Comparison of ENCODE assay signal across 26 cellular contexts in the genomic region with DNA sequence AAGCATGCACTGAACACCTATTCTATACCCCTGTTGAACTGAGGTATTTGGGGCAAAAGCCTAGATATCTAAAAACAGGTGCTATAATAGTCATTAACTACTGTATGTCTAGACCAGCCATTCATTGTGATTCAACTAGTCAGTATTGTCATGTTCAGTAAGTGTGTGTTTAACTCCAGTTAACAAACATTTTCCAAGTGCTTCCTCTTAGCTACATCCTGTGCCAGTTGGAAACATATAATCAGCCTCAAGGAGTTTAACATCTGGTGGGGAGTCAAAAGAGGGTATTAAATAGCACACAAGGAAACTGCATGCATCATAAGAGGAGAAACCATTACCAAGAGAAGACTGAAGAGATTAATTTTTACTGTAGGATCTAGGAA. TPM values are rescaled to one million over a fixed set of nuclear protein-coding genes. Genes with fewer than 3 reads are reported as not detected.
DNase-seq lines count a peak whose midpoint lies in the region; ATAC-seq, FAIRE-seq and TF ChIP-seq lines count a peak whose summit lies in the region.
"Had no signal": no experiment of that assay in that cellular context is flagged by ENCODE, and none has a peak within 500 bp of the region (broad histone marks: within the 10 kb centered on the region; RNA-seq: fewer than 3 reads in every experiment).

No MANE protein-coding gene starts in this region.

- DNase-seq in heart right ventricle (no peak), cardiac septum (ENCODE audit: low spot score) (no peak), NCI-H524 treated with DMSO at 0.1 percent for 48 hours (lab: John Stamatoyannopoulos, UW) (peak; percentile 77), fibroblast of the aortic adventitia (ENCODE audit: low read depth) (peak; percentile 18), aorta (no peak), RCC 7860 (ENCODE audit: low spot score) (no peak), ecto neural progenitor cell (ENCODE audit: low spot score) (no peak)
- DNase-seq: ACHN; activated CD4-positive, alpha-beta T cell treated with anti-CD3 and anti-CD28 coated beads, Interleukin-2, amount 50 U/mL, for 4 hours; activated naive CD4-positive, alpha-beta T cell treated with anti-CD3 and anti-CD28 coated beads, Interleukin-2, amount 10 ng/mL, durations not matched to agents 7 days and 5 days; BE2C; brain microvascular endothelial cell; DMS79 treated with DMSO at 0.1 percent for 48 hours; GF-D8; MM.1S; NCI-H1436; NCI-H2227 treated with DMSO at 0.1 percent for 48 hours; stimulated activated CD4-positive, alpha-beta T cell treated with anti-CD3 and anti-CD28 coated beads, Interleukin-12 subunit alpha, Interleukin-12 subunit beta, amount 100 ng/mL, for 4 hours; stimulated activated CD4-positive, alpha-beta T cell treated with anti-CD3 and anti-CD28 coated beads, Interleukin-4, amount 100 ng/mL, for 24 hours; T1000 had no signal

- H3K4me1 ChIP-seq in heart right ventricle (peaks cover 0 to 29% (median 19%) of the 10 kb centered on the region in 9 donors), aorta (ENCODE audit: control insufficient read depth in 1 of 2, insufficient read depth in 2 of 2, low read length in 2 of 2) (no peaks in the 10 kb centered on the region)
- H3K4me1 ChIP-seq: BE2C, parathyroid adenoma, right lobe of liver had no signal

- no peak for FAIRE-seq in RCC 7860 (lab: Jason Lieb, UNC)

- ATAC-seq in heart right ventricle (peak in 7 of 8 donors; percentile 40 to 76 (median 66)), aorta (ENCODE audit: low FRiP score) (peak; percentile 22), HG03025 (IDR thresholded peaks at IDR 0.05; ENCODE audit: low FRiP score, unreplicated experiment) (no peak)
- ATAC-seq: HCT116 had no signal

- H3K27ac ChIP-seq in heart right ventricle (peak overlapping the region in 6 of 10 donors; percentile 15 to 70 (median 22)), aorta (ENCODE audit: low read depth in 1 of 2, low read length in 2 of 2) (no peak overlapping the region)
- H3K27ac ChIP-seq: brain microvascular endothelial cell, epithelial cell of prostate, KMS-11, parathyroid adenoma, right lobe of liver had no signal

- H3K27me3 ChIP-seq in heart right ventricle: no peaks in the 10 kb centered on the region
- H3K27me3 ChIP-seq in aorta (ENCODE audit: control insufficient read depth in 1 of 2, insufficient read depth in 2 of 2, low read length in 1 of 2): no peaks in the 10 kb centered on the region
- H3K27me3 ChIP-seq: BE2C, brain microvascular endothelial cell, right lobe of liver had no signal

- peaks cover 0 to 48% (median 0%) of the 10 kb centered on the region in 9 donors for H3K36me3 ChIP-seq in heart right ventricle
- peaks cover 0 to 8% of the 10 kb centered on the region in 2 donors for H3K36me3 ChIP-seq in aorta (ENCODE audit: control insufficient read depth in 1 of 2, insufficient read depth in 2 of 2, low read length in 1 of 2)
- H3K36me3 ChIP-seq: BE2C, brain microvascular endothelial cell, right lobe of liver had no signal

- TF ChIP-seq CTCF in heart right ventricle (IDR thresholded peaks at IDR 0.05): no peak
- no peak for TF ChIP-seq CTCF in fibroblast of the aortic adventitia (IDR thresholded peaks at IDR 0.05; ENCODE audit: insufficient read depth, low read length)

- no peak overlapping the region for H3K4me3 ChIP-seq in heart right ventricle
- no peak overlapping the region for H3K4me3 ChIP-seq in fibroblast of the aortic adventitia (ENCODE audit: low read depth, low read length)
- H3K4me3 ChIP-seq in aorta (ENCODE audit: low read length in 2 of 2): no peak overlapping the region
- H3K4me3 ChIP-seq: right lobe of liver had no signal

- no peaks in the 10 kb centered on the region for H3K9me3 ChIP-seq in heart right ventricle
- H3K9me3 ChIP-seq in aorta (ENCODE audit: control insufficient read depth, low read length): no peaks in the 10 kb centered on the region
- H3K9me3 ChIP-seq: BE2C, right lobe of liver had no signal

- intact Hi-C loops in heart right ventricle (cut with DNase I): no loop called here
- intact Hi-C loops in cardiac septum (cut with DNase I): no loop called here
- intact Hi-C loops in aorta (cut with DNase I): no loop called here

RNA-seq across cellular contexts. Expression of a gene that starts 20.4 kb away (rescaled TPM):
- 10 to 100 TPM; 16.4 to 54.2 (median 23.9) TPM for total RNA-seq in heart right ventricle
- 10 to 100 TPM in 1 of 2 donors, 1 to 10 TPM in 1; 9.6 to 16.3 TPM for polyA plus RNA-seq in heart right ventricle
- total RNA-seq in cardiac septum: 33.2 TPM
- 12.8 and 54.9 TPM in 2 replicates for total RNA-seq in fibroblast of the aortic adventitia (ENCODE audit: low replicate concordance)
- 10 to 100 TPM; 69.4 to 84.6 TPM for total RNA-seq in aorta
- polyA plus RNA-seq in aorta: 10 to 100 TPM; 12.8 to 23.9 TPM

Comparison
In these comparisons a context has a peak if more than half of its experiments do, and no peak if none do; other contexts are left out.
1. DNase-seq: peak in NCI-H524 treated with DMSO at 0.1 percent for 48 hours (single experiment) and fibroblast of the aortic adventitia (single experiment); none in heart right ventricle (0 of 2), cardiac septum (single experiment), aorta (0 of 2), RCC 7860 (single experiment) and ecto neural progenitor cell (single experiment).
2. H3K27ac ChIP-seq: peak in heart right ventricle (6 of 10); none in aorta (0 of 2).